In genomic region chr21:42158846-42159245, GRCh38 we compare ENCODE assay signal across 14 cellular contexts.
"Had no signal": no experiment of that assay in that cellular context is flagged by ENCODE, and none has a peak within 500 bp of the region (broad histone marks: within the 10 kb centered on the region; RNA-seq: fewer than 3 reads in every experiment).

No MANE protein-coding gene starts in this region.

- ATAC-seq: activated naive CD8-positive, alpha-beta T cell treated with anti-CD3 and anti-CD28 coated beads, Interleukin-2, amount 50 U/mL, for 24 hours; left lobe of liver; pancreas had no signal

- H3K36me3 ChIP-seq: colonic mucosa, pancreas, upper lobe of left lung had no signal

- H3K36me3 Mint-ChIP-seq: brain had no signal

- H3K27me3 Mint-ChIP-seq: activated naive CD8-positive, alpha-beta T cell treated with anti-CD3 and anti-CD28 coated beads, Interleukin-2, amount 50 U/mL, for 24 hours; central memory CD8-positive, alpha-beta T cell had no signal

- H3K27ac Mint-ChIP-seq: activated naive CD8-positive, alpha-beta T cell treated with anti-CD3 and anti-CD28 coated beads, Interleukin-2, amount 50 U/mL, for 24 hours; brain had no signal

- DNase-seq: activated CD4-positive, alpha-beta T cell treated with anti-CD3 and anti-CD28 coated beads, Interleukin-2, amount 50 U/mL, for 1 hour; activated naive CD8-positive, alpha-beta T cell treated with anti-CD3 and anti-CD28 coated beads, Interleukin-2, amount 50 U/mL, for 24 hours; anterior cingulate cortex; colonic mucosa; hypothalamus; mammary epithelial cell; stimulated activated naive CD4-positive, alpha-beta T cell treated with Interleukin-2 at 50 U/mL for 16 hours; T-helper 1 cell; T1000 had no signal

- H3K4me3 Mint-ChIP-seq: activated naive CD8-positive, alpha-beta T cell treated with anti-CD3 and anti-CD28 coated beads, Interleukin-2, amount 50 U/mL, for 24 hours; brain; central memory CD8-positive, alpha-beta T cell had no signal

- H3K9me3 ChIP-seq: colonic mucosa, pancreas, upper lobe of left lung had no signal

- H3K27me3 ChIP-seq: colonic mucosa, pancreas, upper lobe of left lung had no signal

- H3K4me1 ChIP-seq: colonic mucosa, pancreas had no signal

- H3K4me3 ChIP-seq: colonic mucosa, pancreas, upper lobe of left lung had no signal

- H3K9me3 Mint-ChIP-seq: activated naive CD8-positive, alpha-beta T cell treated with anti-CD3 and anti-CD28 coated beads, Interleukin-2, amount 50 U/mL, for 24 hours; central memory CD8-positive, alpha-beta T cell had no signal

- H3K27ac ChIP-seq: colonic mucosa, pancreas, upper lobe of left lung had no signal
